ENCODE assay signal across 18 cellular contexts in the genomic region with DNA sequence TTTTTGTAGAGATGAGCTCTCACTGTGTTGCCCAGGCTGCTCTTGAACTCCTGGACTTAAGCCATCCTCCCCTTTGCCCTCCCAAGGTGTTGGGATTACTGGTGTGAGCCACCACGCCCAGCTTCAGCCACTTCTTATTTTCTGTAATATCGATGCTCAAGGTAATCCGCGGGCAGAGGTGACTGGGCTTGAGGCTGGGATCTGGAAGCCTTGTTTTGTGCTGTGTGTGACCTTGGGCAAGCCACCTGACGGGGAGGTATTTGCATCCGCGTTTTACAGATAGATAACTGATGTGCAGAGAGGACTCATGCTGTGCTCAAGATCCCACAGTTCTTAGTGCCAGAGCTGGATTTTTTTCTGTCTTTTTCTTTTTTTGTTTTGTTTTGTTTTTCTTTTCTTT. TPM values are rescaled to one million over a fixed set of nuclear protein-coding genes. Genes with fewer than 3 reads are reported as not detected.
DNase-seq lines count a peak whose midpoint lies in the region; ATAC-seq, FAIRE-seq and TF ChIP-seq lines count a peak whose summit lies in the region.
"Had no signal": no experiment of that assay in that cellular context is flagged by ENCODE, and none has a peak within 500 bp of the region (broad histone marks: within the 10 kb centered on the region; RNA-seq: fewer than 3 reads in every experiment).

No MANE protein-coding gene starts in this region.

- H3K9me3 Mint-ChIP-seq in activated naive CD4-positive, alpha-beta T cell treated with anti-CD3 and anti-CD28 coated beads, Interleukin-2, amount 50 U/mL, for 24 hours: no peaks in the 10 kb centered on the region
- no peaks in the 10 kb centered on the region for H3K9me3 Mint-ChIP-seq in activated naive CD4-positive, alpha-beta T cell treated with anti-CD3 and anti-CD28 coated beads, Interleukin-2, amount 50 U/mL, for 72 hours
- H3K9me3 Mint-ChIP-seq: CD8-positive, alpha-beta memory T cell had no signal

- H3K9ac ChIP-seq in kidney (ENCODE audit: low read length in 2 of 2) (no peak overlapping the region), stomach smooth muscle (ENCODE audit: low read length in 2 of 2) (no peak overlapping the region)
- H3K9ac ChIP-seq: BLaER1 had no signal

- no peak overlapping the region for H3K4me3 Mint-ChIP-seq in activated naive CD4-positive, alpha-beta T cell treated with anti-CD3 and anti-CD28 coated beads, Interleukin-2, amount 50 U/mL, for 24 hours
- H3K4me3 Mint-ChIP-seq: CD8-positive, alpha-beta memory T cell had no signal

- no peak for DNase-seq in activated naive CD4-positive, alpha-beta T cell treated with anti-CD3 and anti-CD28 coated beads, Interleukin-2, amount 50 U/mL, for 72 hours (ENCODE audit: low spot score in 2 of 2)
- peak in 3 of 4 donors; percentile 36 to 52 (median 51) for DNase-seq in body of pancreas
- peak; percentile 24 for DNase-seq in kidney
- no peak for DNase-seq in head of caudate nucleus
- no peak for DNase-seq in DMS53 treated with DMSO at 0.1 percent for 48 hours (lab: John Stamatoyannopoulos, UW; ENCODE audit: unreplicated experiment)
- DNase-seq: CD8-positive, alpha-beta memory T cell; GF-D8; Karpas-422; NCI-H1105 treated with DMSO at 0.1 percent for 48 hours; NCI-H187 treated with DMSO at 0.1 percent for 48 hours; NCI-H2171; NCI-H510A treated with DMSO at 0.1 percent for 48 hours had no signal

- H3K4me1 Mint-ChIP-seq in activated naive CD4-positive, alpha-beta T cell treated with anti-CD3 and anti-CD28 coated beads, Interleukin-2, amount 50 U/mL, for 24 hours: peaks cover 1% of the 10 kb centered on the region

- H3K27me3 ChIP-seq in body of pancreas: no peaks in the 10 kb centered on the region
- H3K27me3 ChIP-seq in stomach smooth muscle (ENCODE audit: control insufficient read depth in 1 of 2, insufficient read depth in 2 of 2, low read length in 2 of 2): no peaks in the 10 kb centered on the region
- H3K27me3 ChIP-seq: BLaER1 had no signal

- 27 to 34% methylated on average over 7 of the region's 7 CpGs for WGBS in body of pancreas, 2 donors

- intact Hi-C loops in body of pancreas (cut with DNase I) (no loop called here), kidney (cut with DNase I) (no loop called here), head of caudate nucleus (cut with DNase I) (no loop called here)

- no peak for FAIRE-seq in kidney (lab: Jason Lieb, UNC)
- FAIRE-seq: RCC 7860 had no signal

- no peak for TF ChIP-seq POLR2A in body of pancreas (IDR thresholded peaks at IDR 0.05)

- peaks cover 33% of the 10 kb centered on the region for H3K4me1 ChIP-seq in body of pancreas
- peaks cover 3 to 4% of the 10 kb centered on the region in 2 donors for H3K4me1 ChIP-seq in kidney (ENCODE audit: control insufficient read depth in 1 of 2, insufficient read depth in 1 of 2, low read depth in 1 of 2, low read length in 2 of 2)
- H3K4me1 ChIP-seq in stomach smooth muscle (ENCODE audit: control insufficient read depth, insufficient read depth, low read length): peaks cover 16% of the 10 kb centered on the region

- no peaks in the 10 kb centered on the region for H3K36me3 Mint-ChIP-seq in activated naive CD4-positive, alpha-beta T cell treated with anti-CD3 and anti-CD28 coated beads, Interleukin-2, amount 50 U/mL, for 24 hours
- no peaks in the 10 kb centered on the region for H3K36me3 Mint-ChIP-seq in activated naive CD4-positive, alpha-beta T cell treated with anti-CD3 and anti-CD28 coated beads, Interleukin-2, amount 50 U/mL, for 72 hours
- H3K36me3 Mint-ChIP-seq: CD8-positive, alpha-beta memory T cell had no signal

- no peak for ATAC-seq in activated naive CD4-positive, alpha-beta T cell treated with anti-CD3 and anti-CD28 coated beads, Interleukin-2, amount 50 U/mL, for 72 hours
- peak; percentile 22 for ATAC-seq in body of pancreas
- ATAC-seq in GM19455 (IDR thresholded peaks at IDR 0.05; ENCODE audit: unreplicated experiment): no peak

- no peaks in the 10 kb centered on the region for H3K9me3 ChIP-seq in body of pancreas
- no peaks in the 10 kb centered on the region for H3K9me3 ChIP-seq in kidney (ENCODE audit: control insufficient read depth in 1 of 2, low read length in 2 of 2)
- H3K9me3 ChIP-seq in stomach smooth muscle (ENCODE audit: control insufficient read depth in 2 of 2, low read length in 2 of 2): peaks cover 0 to 2% of the 10 kb centered on the region in 2 donors
- H3K9me3 ChIP-seq: BLaER1 had no signal

- no peak for TF ChIP-seq CTCF in body of pancreas (IDR thresholded peaks at IDR 0.05)
- no peak for TF ChIP-seq CTCF in kidney (IDR thresholded peaks at IDR 0.05; ENCODE audit: borderline replicate concordance, extremely low read depth, insufficient read depth)

- no peak overlapping the region for H3K4me3 ChIP-seq in body of pancreas
- H3K4me3 ChIP-seq in kidney (ENCODE audit: low read length in 2 of 2): no peak overlapping the region
- H3K4me3 ChIP-seq in stomach smooth muscle (ENCODE audit: low read length in 2 of 2): no peak overlapping the region
- H3K4me3 ChIP-seq: BLaER1 had no signal

- H3K27ac ChIP-seq in body of pancreas: peak overlapping the region in 2 of 4 donors; percentile 53 to 82
- H3K27ac ChIP-seq in kidney (ENCODE audit: low read depth in 2 of 2, low read length in 2 of 2): no peak overlapping the region
- peak overlapping the region; percentile 37 for H3K27ac ChIP-seq in stomach smooth muscle (ENCODE audit: low read length)
- H3K27ac ChIP-seq: 22Rv1, BLaER1 had no signal

- peak overlapping the region; percentile 10 for H3K27ac Mint-ChIP-seq in activated naive CD4-positive, alpha-beta T cell treated with anti-CD3 and anti-CD28 coated beads, Interleukin-2, amount 50 U/mL, for 24 hours
- no peak overlapping the region for H3K27ac Mint-ChIP-seq in activated naive CD4-positive, alpha-beta T cell treated with anti-CD3 and anti-CD28 coated beads, Interleukin-2, amount 50 U/mL, for 72 hours

- no peaks in the 10 kb centered on the region for H3K27me3 Mint-ChIP-seq in activated naive CD4-positive, alpha-beta T cell treated with anti-CD3 and anti-CD28 coated beads, Interleukin-2, amount 50 U/mL, for 24 hours

- H3K36me3 ChIP-seq in body of pancreas (replicated peaks in 1 of 2; ENCODE audit: insufficient read depth in 1 of 2, low read depth in 2 of 2) (no peaks in the 10 kb centered on the region), kidney (ENCODE audit: control insufficient read depth in 1 of 2, insufficient read depth in 2 of 2, low read length in 2 of 2) (no peaks in the 10 kb centered on the region), stomach smooth muscle (ENCODE audit: control insufficient read depth in 2 of 2, insufficient read depth in 2 of 2, low read length in 2 of 2) (no peaks in the 10 kb centered on the region)
- H3K36me3 ChIP-seq: BLaER1 had no signal

RNA-seq across cellular contexts. Expression of gene SEMA4B, which starts 27.8 kb away (rescaled TPM):
- total RNA-seq in activated naive CD4-positive, alpha-beta T cell treated with anti-CD3 and anti-CD28 coated beads, Interleukin-2, amount 50 U/mL, for 72 hours: 10 to 100 TPM in 1 of 2 donors, 1 to 10 TPM in 1; 8.9 to 19.1 TPM
- 10 to 100 TPM; 42.8 to 63.9 TPM for total RNA-seq in body of pancreas
- total RNA-seq in kidney: 190 TPM
- 28.7 TPM for polyA plus RNA-seq in kidney (ENCODE audit: insufficient read depth, low read depth, low replicate concordance)

Comparison
In these comparisons a context has a peak if more than half of its experiments do, and no peak if none do; other contexts are left out.
1. DNase-seq: peak in body of pancreas (3 of 4) and kidney (single experiment); none in activated naive CD4-positive, alpha-beta T cell treated with anti-CD3 and anti-CD28 coated beads, Interleukin-2, amount 50 U/mL, for 72 hours (0 of 2), head of caudate nucleus (0 of 42) and DMS53 treated with DMSO at 0.1 percent for 48 hours (single experiment).